1 cellular context compared by ENCODE assay signal in genomic region chr18:58050963-58051362, GRCh38.
TF ChIP-seq lines count a peak whose summit lies in the region.

No MANE protein-coding gene starts in this region.

TF ChIP-seq in HepG2, 621 proteins besides CTCF, POLR2A, EP300 and RAD21:
- TF ChIP-seq ZNF687 (CRISPR knock-in tag; IDR thresholded peaks at IDR 0.05) (0 out of 2 replicates have a peak, but pooled peaks have one; percentile 24), ZNF770 (CRISPR knock-in tag; IDR thresholded peaks at IDR 0.05) (peak; percentile 94), POLR2G (IDR thresholded peaks at IDR 0.05; ENCODE audit: low read depth, low read length) (peak; percentile 35; the same call in 1 of the 2 replicates), AGO2 (optimal IDR thresholded peaks at IDR 0.05; ENCODE audit: low read depth, low read length) (peak; percentile 12)
